5 cellular contexts compared by ENCODE assay signal in the genomic region with DNA sequence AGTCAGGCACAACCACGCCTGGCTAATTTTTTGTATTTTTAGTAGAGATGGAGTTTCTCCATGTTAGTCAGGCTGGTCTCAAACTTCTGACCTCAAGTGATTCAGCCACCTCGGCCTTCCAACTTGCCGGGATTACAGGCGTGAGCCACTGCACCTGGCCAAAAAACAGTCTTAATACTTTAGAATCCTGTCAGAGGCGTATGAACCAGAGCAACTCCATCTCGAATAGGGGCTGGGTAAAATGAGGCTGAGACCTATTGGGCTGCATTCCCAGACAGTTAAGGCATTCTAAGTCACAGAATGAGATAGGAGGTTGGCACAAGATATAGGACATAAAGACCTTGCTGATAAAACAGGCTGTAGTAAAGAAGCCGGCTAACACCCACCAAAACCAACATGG. TPM values are rescaled to one million over a fixed set of nuclear protein-coding genes. Genes with fewer than 3 reads are reported as not detected.
"Had no signal": no experiment of that assay in that cellular context is flagged by ENCODE, and none has a peak within 500 bp of the region (broad histone marks: within the 10 kb centered on the region; RNA-seq: fewer than 3 reads in every experiment).

No MANE protein-coding gene starts in this region.

RNA-seq across cellular contexts. Expression of a gene that starts 3.0 kb away (rescaled TPM):
- total RNA-seq: frontal cortex, lung microvascular endothelial cell, neural crest cell, osteocyte, right atrium auricular region had no signal
